1 cellular context compared by ENCODE assay signal in the genomic region with DNA sequence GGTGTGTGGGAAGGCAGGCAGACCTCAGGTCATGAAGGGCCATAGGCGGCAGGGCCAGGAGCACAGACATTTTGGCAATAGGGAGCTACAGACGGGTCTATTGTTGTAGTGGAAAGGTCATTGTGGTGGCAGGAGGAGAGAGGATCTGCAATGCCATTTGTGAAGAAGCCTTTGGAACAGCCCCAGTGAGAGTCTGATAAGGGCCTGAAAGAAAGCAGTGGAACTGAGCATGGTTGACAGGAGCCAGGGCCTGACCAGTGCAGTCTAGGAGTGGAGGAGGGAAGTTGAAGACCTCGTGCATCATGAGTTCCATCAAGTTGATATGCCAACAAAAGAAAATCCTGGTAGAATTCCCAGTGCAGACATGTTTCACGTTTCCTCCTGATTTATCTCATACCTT.
TF ChIP-seq lines count a peak whose summit lies in the region.

No MANE protein-coding gene starts in this region.

TF ChIP-seq in IMR-90, 13 proteins besides CTCF, POLR2A, EP300 and RAD21:
- TF ChIP-seq RCOR1 (IDR thresholded peaks at IDR 0.05; ENCODE audit: insufficient replicate concordance, low read length) (no peak), MAFK (IDR thresholded peaks at IDR 0.05; ENCODE audit: low read depth, low read length) (no peak), SMC3 (IDR thresholded peaks at IDR 0.05; ENCODE audit: low read depth, low read length) (no peak), BHLHE40 (IDR thresholded peaks at IDR 0.05; ENCODE audit: low read depth, low read length) (no peak), MAZ (IDR thresholded peaks at IDR 0.05; ENCODE audit: borderline replicate concordance, low read depth, low read length) (no peak), NFE2L2 (IDR thresholded peaks at IDR 0.05; ENCODE audit: low read depth, low read length) (no peak), CHD1 (IDR thresholded peaks at IDR 0.05; ENCODE audit: low read depth, low read length) (no peak), RFX5 (IDR thresholded peaks at IDR 0.05; ENCODE audit: low read depth, low read length) (no peak), FOS (IDR thresholded peaks at IDR 0.05; ENCODE audit: low read depth, low read length) (no peak), MXI1 (IDR thresholded peaks at IDR 0.05; ENCODE audit: borderline replicate concordance, low read depth, low read length) (no peak), CEBPB (IDR thresholded peaks at IDR 0.05; ENCODE audit: low read depth, low read length) (no peak)
- TF ChIP-seq, protein P1, sequence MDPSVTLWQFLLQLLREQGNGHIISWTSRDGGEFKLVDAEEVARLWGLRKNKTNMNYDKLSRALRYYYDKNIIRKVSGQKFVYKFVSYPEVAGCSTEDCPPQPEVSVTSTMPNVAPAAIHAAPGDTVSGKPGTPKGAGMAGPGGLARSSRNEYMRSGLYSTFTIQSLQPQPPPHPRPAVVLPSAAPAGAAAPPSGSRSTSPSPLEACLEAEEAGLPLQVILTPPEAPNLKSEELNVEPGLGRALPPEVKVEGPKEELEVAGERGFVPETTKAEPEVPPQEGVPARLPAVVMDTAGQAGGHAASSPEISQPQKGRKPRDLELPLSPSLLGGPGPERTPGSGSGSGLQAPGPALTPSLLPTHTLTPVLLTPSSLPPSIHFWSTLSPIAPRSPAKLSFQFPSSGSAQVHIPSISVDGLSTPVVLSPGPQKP (IDR thresholded peaks at IDR 0.05; ENCODE audit: borderline replicate concordance, low read depth, low read length): no peak
- TF ChIP-seq, protein P2, sequence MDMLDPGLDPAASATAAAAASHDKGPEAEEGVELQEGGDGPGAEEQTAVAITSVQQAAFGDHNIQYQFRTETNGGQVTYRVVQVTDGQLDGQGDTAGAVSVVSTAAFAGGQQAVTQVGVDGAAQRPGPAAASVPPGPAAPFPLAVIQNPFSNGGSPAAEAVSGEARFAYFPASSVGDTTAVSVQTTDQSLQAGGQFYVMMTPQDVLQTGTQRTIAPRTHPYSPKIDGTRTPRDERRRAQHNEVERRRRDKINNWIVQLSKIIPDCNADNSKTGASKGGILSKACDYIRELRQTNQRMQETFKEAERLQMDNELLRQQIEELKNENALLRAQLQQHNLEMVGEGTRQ (IDR thresholded peaks at IDR 0.05; ENCODE audit: low read depth, low read length): no peak
